Comparison of ENCODE assay signal across 23 cellular contexts in the genomic region with DNA sequence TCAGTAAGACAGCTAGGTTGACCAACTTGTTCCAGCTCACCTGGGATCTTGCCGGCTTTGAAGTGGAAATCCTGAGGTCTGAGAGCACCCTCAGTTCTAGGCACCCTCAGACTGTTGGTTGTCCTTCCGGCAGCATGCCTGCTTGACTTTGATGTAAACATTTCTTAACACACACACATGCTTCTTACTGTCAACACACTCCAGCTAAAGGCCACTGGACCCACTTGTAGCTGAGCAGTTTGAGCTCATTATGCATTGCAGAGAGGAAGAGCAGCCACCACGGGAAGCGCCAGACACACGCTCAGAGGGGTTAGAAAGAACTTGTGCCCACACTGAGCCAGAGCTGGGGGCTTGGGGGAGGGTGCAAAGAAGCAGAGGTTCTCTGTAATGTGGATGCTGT. TPM values are rescaled to one million over a fixed set of nuclear protein-coding genes. Genes with fewer than 3 reads are reported as not detected.
"Had no signal": no experiment of that assay in that cellular context is flagged by ENCODE, and none has a peak within 500 bp of the region (broad histone marks: within the 10 kb centered on the region; RNA-seq: fewer than 3 reads in every experiment).

No MANE protein-coding gene starts in this region.

- H3K4me1 ChIP-seq: Peyer's patch had no signal

- H3K36me3 ChIP-seq: brain microvascular endothelial cell, cardiac muscle cell, Peyer's patch had no signal

- H3K27ac ChIP-seq: brain microvascular endothelial cell, cardiac muscle cell, Peyer's patch, RWPE1 had no signal

- DNase-seq: activated CD4-positive, alpha-beta T cell treated with anti-CD3 and anti-CD28 coated beads for 4 hours; activated CD8-positive, alpha-beta memory T cell treated with anti-CD3 and anti-CD28 coated beads, Interleukin-2, amount 10 ng/mL, durations not matched to agents 7 days and 5 days; activated effector memory CD4-positive, alpha-beta T cell treated with Interleukin-2 at 50 U/mL for 16 hours; activated naive CD4-positive, alpha-beta T cell; activated T-cell treated with anti-CD3 and anti-CD28 coated beads, Interleukin-2, amount 50 U/mL, for 24 hours; amygdala; brain microvascular endothelial cell; MM.1S; NCI-H1105; NCI-H1436; NCI-H187; NCI-H2081; NCI-H446; NCI-H526 treated with DMSO at 0.1 percent for 48 hours; NCI-H82; NK-92 treated with Interleukin-12 subunit alpha and Interleukin-12 subunit beta, amount 100 ng/mL, for 24 hours; OCI-M1; SHP77 had no signal

- H3K9me3 ChIP-seq: Peyer's patch had no signal

- H3K27me3 ChIP-seq: brain microvascular endothelial cell, cardiac muscle cell, Peyer's patch had no signal

- H3K4me3 ChIP-seq: cardiac muscle cell, Peyer's patch had no signal

- ATAC-seq: activated CD4-positive, CD25-positive, alpha-beta regulatory T cell treated with anti-CD3 and anti-CD28 coated beads, Interleukin-2, amount 50 U/mL, for 24 hours; activated CD8-positive, alpha-beta memory T cell treated with anti-CD3 and anti-CD28 coated beads, Interleukin-2, amount 10 ng/mL, durations not matched to agents 7 days and 5 days had no signal

RNA-seq across cellular contexts. Expression of a gene that starts 55.8 kb away (rescaled TPM):
- total RNA-seq: SK-MEL-5 had no signal
